In genomic region chr16:85228970-85229430, GRCh38 we compare ENCODE assay signal across 22 cellular contexts.
"Had no signal": no experiment of that assay in that cellular context is flagged by ENCODE, and none has a peak within 500 bp of the region (broad histone marks: within the 10 kb centered on the region; RNA-seq: fewer than 3 reads in every experiment).

No MANE protein-coding gene starts in this region.

- H3K36me3 Mint-ChIP-seq: activated CD4-positive, alpha-beta memory T cell treated with anti-CD3 and anti-CD28 coated beads for 36 hours; activated naive CD4-positive, alpha-beta T cell treated with anti-CD3 and anti-CD28 coated beads, Interleukin-2, amount 50 U/mL, for 72 hours; T-cell had no signal

- ATAC-seq: activated naive CD4-positive, alpha-beta T cell treated with anti-CD3 and anti-CD28 coated beads, Interleukin-2, amount 50 U/mL, for 72 hours; lower lobe of right lung; stimulated activated naive B cell treated with anti-CD40 and anti-IgM and Interleukin-4, amounts not matched to agents 10 μg/mL and 1 μg/mL and 100 μg/mL, for 72 hours; T-cell had no signal

- H3K27ac Mint-ChIP-seq: activated B cell treated with CpG ODN at 0.5 μM for 24 hours; activated CD4-positive, alpha-beta memory T cell treated with anti-CD3 and anti-CD28 coated beads for 36 hours; activated naive CD4-positive, alpha-beta T cell treated with anti-CD3 and anti-CD28 coated beads, Interleukin-2, amount 50 U/mL, for 72 hours; activated T-helper 1 cell treated with anti-CD3 and anti-CD28 coated beads, Interleukin-12 subunit alpha, Interleukin-12 subunit beta, Interleukin-2, Interleukin-4 antibody, amounts not matched to agents 30 ng/mL and 10 ng/mL and 1 ng/mL, durations not matched to agents 14 hours and 24 hours and 36 hours; T-cell had no signal

- H3K36me3 ChIP-seq: cardiac muscle cell, lower lobe of right lung, prostate gland, tibial artery had no signal

- H3K27ac ChIP-seq: lower lobe of right lung, prostate gland had no signal

- H3K4me3 ChIP-seq: cardiac muscle cell, lower lobe of right lung, prostate gland, tibial artery had no signal

- H3K4me1 Mint-ChIP-seq: T-cell had no signal

- DNase-seq: activated B cell treated with CpG ODN at 0.5 μM for 24 hours; activated CD4-positive, alpha-beta memory T cell treated with anti-CD3 and anti-CD28 coated beads for 36 hours; activated CD4-positive, alpha-beta T cell treated with anti-CD3 and anti-CD28 coated beads for 4 hours; activated gamma-delta T cell treated with Interleukin-2 at 50 U/mL for 16 hours; activated T-cell treated with anti-CD3 and anti-CD28 coated beads for 4 hours; erythroblast; foreskin melanocyte; glutamatergic neuron; hippocampal formation; left cardiac atrium; lower lobe of right lung; midbrain; right cardiac atrium; stimulated activated CD4-positive, alpha-beta T cell treated with anti-CD3 and anti-CD28 coated beads, Interleukin-4, amount 100 ng/mL, for 4 hours; stimulated activated naive B cell treated with anti-CD40 and anti-IgM and Interleukin-4, amounts not matched to agents 10 μg/mL and 1 μg/mL and 100 μg/mL, for 72 hours; T-cell; T-helper 9 cell; tibial artery had no signal

- H3K4me3 Mint-ChIP-seq: activated B cell treated with CpG ODN at 0.5 μM for 24 hours; activated CD4-positive, alpha-beta memory T cell treated with anti-CD3 and anti-CD28 coated beads for 36 hours; activated T-helper 1 cell treated with anti-CD3 and anti-CD28 coated beads, Interleukin-12 subunit alpha, Interleukin-12 subunit beta, Interleukin-2, Interleukin-4 antibody, amounts not matched to agents 30 ng/mL and 10 ng/mL and 1 ng/mL, durations not matched to agents 14 hours and 24 hours and 36 hours; stimulated activated naive B cell treated with anti-CD40 and anti-IgM and Interleukin-4, amounts not matched to agents 10 μg/mL and 1 μg/mL and 100 μg/mL, for 72 hours; T-cell had no signal

- H3K27me3 ChIP-seq: cardiac muscle cell, tibial artery had no signal

- H3K4me1 ChIP-seq: prostate gland had no signal

- H3K9me3 ChIP-seq: lower lobe of right lung, prostate gland, tibial artery had no signal

- H3K9me3 Mint-ChIP-seq: activated B cell treated with CpG ODN at 0.5 μM for 24 hours; activated CD4-positive, alpha-beta memory T cell treated with anti-CD3 and anti-CD28 coated beads for 36 hours; activated T-helper 1 cell treated with anti-CD3 and anti-CD28 coated beads, Interleukin-12 subunit alpha, Interleukin-12 subunit beta, Interleukin-2, Interleukin-4 antibody, amounts not matched to agents 30 ng/mL and 10 ng/mL and 1 ng/mL, durations not matched to agents 14 hours and 24 hours and 36 hours; T-cell had no signal
